ENCODE assay signal across 19 cellular contexts in genomic region chr3:183975981-183976662, GRCh38. TPM values are rescaled to one million over a fixed set of nuclear protein-coding genes. Genes with fewer than 3 reads are reported as not detected.
DNase-seq lines count a peak whose midpoint lies in the region; ATAC-seq and TF ChIP-seq lines count a peak whose summit lies in the region.
"Had no signal": no experiment of that assay in that cellular context is flagged by ENCODE, and none has a peak within 500 bp of the region (broad histone marks: within the 10 kb centered on the region; RNA-seq: fewer than 3 reads in every experiment).

No MANE protein-coding gene starts in this region.

- H3K4me2 ChIP-seq in PC-3 (ENCODE audit: low read length) (no peak overlapping the region), smooth muscle cell (peak overlapping the region; percentile 63)

- ATAC-seq in PC-3, result no peak
- no peak for ATAC-seq in stimulated activated naive CD8-positive, alpha-beta T cell treated with anti-CD3 and anti-CD28 coated beads, Interleukin-15, amount 100 ng/mL, for 72 hours
- ATAC-seq: Right ventricle myocardium inferior had no signal

- no TSS peak for BruUV-seq in PC-3 (replicated peaks; lab: Mats Ljungman, UMichigan)

- DNase-seq in DMS79 (lab: John Stamatoyannopoulos, UW) (peak; percentile 49), DMS79 treated with DMSO at 0.1 percent for 48 hours (lab: John Stamatoyannopoulos, UW) (no peak), PC-3 (peak; percentile 28), epithelial cell of esophagus (ENCODE audit: low read depth) (peak; percentile 10), smooth muscle cell (lab: John Stamatoyannopoulos, UW; ENCODE audit: unreplicated experiment) (no peak), HAP-1 (ENCODE audit: low spot score in 2 of 2) (no peak)
- no peak for DNase-seq in stimulated activated naive CD8-positive, alpha-beta T cell treated with anti-CD3 and anti-CD28 coated beads, Interleukin-15, amount 100 ng/mL, for 72 hours
- no peak for DNase-seq in central memory CD4-positive, alpha-beta T cell
- DNase-seq: 8988T; activated CD8-positive, alpha-beta memory T cell treated with anti-CD3 and anti-CD28 coated beads for 24 hours; activated naive CD4-positive, alpha-beta T cell treated with anti-CD3 and anti-CD28 coated beads, Interleukin-2, amount 10 ng/mL, durations not matched to agents 7 days and 5 days; NCI-H187 had no signal

- H3K27ac ChIP-seq in PC-3 (ENCODE audit: low read length) (no peak overlapping the region), smooth muscle cell (ENCODE audit: low read depth) (no peak overlapping the region)
- H3K27ac ChIP-seq: esophagus muscularis mucosa, neutrophil had no signal

- no peaks in the 10 kb centered on the region for H3K27me3 ChIP-seq in PC-3 (ENCODE audit: low read length)
- no peaks in the 10 kb centered on the region for H3K27me3 ChIP-seq in smooth muscle cell (ENCODE audit: low read depth)
- H3K27me3 ChIP-seq in HAP-1 (ENCODE audit: low read depth), result no peaks in the 10 kb centered on the region
- H3K27me3 ChIP-seq: esophagus muscularis mucosa, neutrophil had no signal

- POLR2A ChIA-PET in PC-3 (lab: Charles Lee; ENCODE audit: unreplicated experiment), result no interaction called here

- in situ Hi-C loops in HAP-1 (cut with MboI; ENCODE audit: low sequenced_read_pairs), result no loop called here

- H3K36me3 ChIP-seq in PC-3 (ENCODE audit: low read depth, low read length), result peaks cover 13% of the 10 kb centered on the region; the same call in 1 of the 2 replicates
- H3K36me3 ChIP-seq in smooth muscle cell (ENCODE audit: low read depth), result no peaks in the 10 kb centered on the region
- peaks cover 11% of the 10 kb centered on the region for H3K36me3 ChIP-seq in HAP-1 (replicated peaks)

- no peak overlapping the region for H3K27ac Mint-ChIP-seq in stimulated activated naive CD8-positive, alpha-beta T cell treated with anti-CD3 and anti-CD28 coated beads, Interleukin-15, amount 100 ng/mL, for 72 hours
- H3K27ac Mint-ChIP-seq: activated naive CD4-positive, alpha-beta T cell treated with anti-CD3 and anti-CD28 coated beads, Interleukin-2, amount 10 ng/mL, durations not matched to agents 7 days and 5 days; T-helper 2 cell treated with Interferon-gamma antibody and Interleukin-4, amounts not matched to agents 5 μg/mL and 100 μg/mL, for 36 hours had no signal

- H3K4me1 Mint-ChIP-seq in stimulated activated naive CD8-positive, alpha-beta T cell treated with anti-CD3 and anti-CD28 coated beads, Interleukin-15, amount 100 ng/mL, for 72 hours, result peaks cover 6% of the 10 kb centered on the region

- H3F3A ChIP-seq in PC-3 (ENCODE audit: low read length, unreplicated experiment), result no peaks in the 10 kb centered on the region
- no peaks in the 10 kb centered on the region for H3F3A ChIP-seq in smooth muscle cell (ENCODE audit: low read depth)

- CTCF ChIA-PET in PC-3 (lab: Charles Lee), result interaction anchor here (0.6 kb wide), 1 partner anchor 40 kb away, joined by 4 read pairs; no protein-coding TSS in a partner anchor

- H3K4me3 ChIP-seq in PC-3 (ENCODE audit: low read length) (no peak overlapping the region), epithelial cell of esophagus (ENCODE audit: low read length) (no peak overlapping the region), smooth muscle cell (no peak overlapping the region), HAP-1 (no peak overlapping the region)
- H3K4me3 ChIP-seq: esophagus muscularis mucosa, skin epidermis had no signal

- no peaks in the 10 kb centered on the region for H3K9me3 Mint-ChIP-seq in stimulated activated naive CD8-positive, alpha-beta T cell treated with anti-CD3 and anti-CD28 coated beads, Interleukin-15, amount 100 ng/mL, for 72 hours
- H3K9me3 Mint-ChIP-seq: activated naive CD4-positive, alpha-beta T cell treated with anti-CD3 and anti-CD28 coated beads, Interleukin-2, amount 10 ng/mL, durations not matched to agents 7 days and 5 days; T-helper 2 cell treated with Interferon-gamma antibody and Interleukin-4, amounts not matched to agents 5 μg/mL and 100 μg/mL, for 36 hours had no signal

- H3K9ac ChIP-seq in PC-3 (ENCODE audit: low read length) (no peak overlapping the region), smooth muscle cell (ENCODE audit: low read depth) (no peak overlapping the region)

- H2AFZ ChIP-seq in PC-3 (ENCODE audit: low read length), result no peak overlapping the region
- no peak overlapping the region for H2AFZ ChIP-seq in smooth muscle cell (ENCODE audit: low read depth)

- no peak for TF ChIP-seq CTCF in PC-3 (conservative IDR thresholded peaks at IDR 0.05; ENCODE audit: low read depth, low read length)
- no peak for TF ChIP-seq CTCF in epithelial cell of esophagus (IDR thresholded peaks at IDR 0.05; ENCODE audit: insufficient read depth, low read depth, low read length, missing control alignments)
- TF ChIP-seq CTCF in smooth muscle cell (IDR thresholded peaks at IDR 0.05; ENCODE audit: borderline replicate concordance, insufficient read depth, poor library complexity, severe bottlenecking), result no peak

- intact Hi-C loops in PC-3 (cut with micrococcal nuclease), result no loop called here

- H3K4me3 Mint-ChIP-seq in stimulated activated naive CD8-positive, alpha-beta T cell treated with anti-CD3 and anti-CD28 coated beads, Interleukin-15, amount 100 ng/mL, for 72 hours, result no peak overlapping the region
- H3K4me3 Mint-ChIP-seq: activated naive CD4-positive, alpha-beta T cell treated with anti-CD3 and anti-CD28 coated beads, Interleukin-2, amount 10 ng/mL, durations not matched to agents 7 days and 5 days; T-helper 2 cell treated with Interferon-gamma antibody and Interleukin-4, amounts not matched to agents 5 μg/mL and 100 μg/mL, for 36 hours had no signal

- no peaks in the 10 kb centered on the region for H3K27me3 Mint-ChIP-seq in stimulated activated naive CD8-positive, alpha-beta T cell treated with anti-CD3 and anti-CD28 coated beads, Interleukin-15, amount 100 ng/mL, for 72 hours
- H3K27me3 Mint-ChIP-seq: activated naive CD4-positive, alpha-beta T cell treated with anti-CD3 and anti-CD28 coated beads, Interleukin-2, amount 10 ng/mL, durations not matched to agents 7 days and 5 days had no signal

- H3K79me2 ChIP-seq in PC-3 (ENCODE audit: low read length) (no peaks in the 10 kb centered on the region), smooth muscle cell (ENCODE audit: low read depth) (no peaks in the 10 kb centered on the region)

- H3K4me1 ChIP-seq in PC-3 (ENCODE audit: insufficient read depth, low read length) (no peaks in the 10 kb centered on the region), smooth muscle cell (ENCODE audit: low read depth) (no peaks in the 10 kb centered on the region), HAP-1 (no peaks in the 10 kb centered on the region)

- WGBS in smooth muscle cell (ENCODE audit: low lambda C conversion rate), result 75% methylated on average over 10 of the region's 10 CpGs

- no peaks in the 10 kb centered on the region for H3K9me3 ChIP-seq in PC-3 (ENCODE audit: low read length)
- no peaks in the 10 kb centered on the region for H3K9me3 ChIP-seq in smooth muscle cell (replicated peaks; ENCODE audit: low read depth)
- H3K9me3 ChIP-seq in HAP-1, result no peaks in the 10 kb centered on the region
- H3K9me3 ChIP-seq: esophagus muscularis mucosa, neutrophil had no signal

- H3K9me2 ChIP-seq in PC-3 (replicated peaks; ENCODE audit: low read length), result no peaks in the 10 kb centered on the region

- H4K20me1 ChIP-seq in PC-3 (ENCODE audit: low read length), result no peaks in the 10 kb centered on the region
- H4K20me1 ChIP-seq in smooth muscle cell (ENCODE audit: low read depth), result no peaks in the 10 kb centered on the region

RNA-seq across cellular contexts. Expression of gene ABCC5, which starts 41.6 kb away (rescaled TPM):
- 16.1 and 24.9 TPM in 2 replicates for total RNA-seq in PC-3 (2014; rRNA removed)
- 20.0 and 24.8 TPM in 2 replicates for total RNA-seq in smooth muscle cell
- polyA plus RNA-seq in smooth muscle cell, result 18.2 and 18.5 TPM in 2 replicates

RNA-seq across cellular contexts. Expression of gene HTR3D, which starts 55.4 kb away (rescaled TPM):
- total RNA-seq in PC-3 (2014; rRNA removed) (not detected in 2 replicates), smooth muscle cell (not detected in 2 replicates)
- not detected in 2 replicates for polyA plus RNA-seq in smooth muscle cell
- total RNA-seq: esophagus muscularis mucosa, mesenteric fat pad, Right ventricle myocardium inferior, subcutaneous adipose tissue had no signal

Comparison
In these comparisons a context has a peak if more than half of its experiments do, and no peak if none do; other contexts are left out.
1. DNase-seq: peak in DMS79 (single experiment), PC-3 (single experiment) and epithelial cell of esophagus (single experiment); none in DMS79 treated with DMSO at 0.1 percent for 48 hours (single experiment), smooth muscle cell (single experiment), HAP-1 (0 of 2), stimulated activated naive CD8-positive, alpha-beta T cell treated with anti-CD3 and anti-CD28 coated beads, Interleukin-15, amount 100 ng/mL, for 72 hours (0 of 2) and central memory CD4-positive, alpha-beta T cell (single experiment).